ENCODE assay signal across 9 cellular contexts in genomic region chr7:129169171-129169643, GRCh38. TPM values are rescaled to one million over a fixed set of nuclear protein-coding genes. Genes with fewer than 3 reads are reported as not detected.
DNase-seq lines count a peak whose midpoint lies in the region; ATAC-seq, FAIRE-seq and TF ChIP-seq lines count a peak whose summit lies in the region.
"Had no signal": no experiment of that assay in that cellular context is flagged by ENCODE, and none has a peak within 500 bp of the region (broad histone marks: within the 10 kb centered on the region; RNA-seq: fewer than 3 reads in every experiment).

No MANE protein-coding gene starts in this region.

- no peaks in the 10 kb centered on the region for H4K20me1 ChIP-seq in astrocyte (ENCODE audit: insufficient read depth, low read length)

- no peaks in the 10 kb centered on the region for H3K9me3 ChIP-seq in astrocyte (ENCODE audit: insufficient read depth, low read depth, low read length)

- H3K9me3 Mint-ChIP-seq in astrocyte (ENCODE audit: unreplicated experiment), result peaks cover 2% of the 10 kb centered on the region

- peak overlapping the region; percentile 49 for H3K4me3 ChIP-seq in astrocyte (ENCODE audit: insufficient read depth, low read depth, low read length)

- peak overlapping the region; percentile 85 for H3K4me2 ChIP-seq in astrocyte (ENCODE audit: low read length)

- peaks cover 34% of the 10 kb centered on the region for H3K27me3 Mint-ChIP-seq in astrocyte (ENCODE audit: low read depth, unreplicated experiment)

- no peak for TF ChIP-seq CTCF in astrocyte (IDR thresholded peaks at IDR 0.05; ENCODE audit: insufficient read depth, low read depth, low read length)

- peaks cover 2% of the 10 kb centered on the region for H3K4me1 Mint-ChIP-seq in astrocyte (ENCODE audit: low read depth, unreplicated experiment)

- H3K36me3 ChIP-seq in astrocyte (ENCODE audit: insufficient read depth, low read length), result no peaks in the 10 kb centered on the region

- peak; percentile 39 for ATAC-seq in GM18909 (IDR thresholded peaks at IDR 0.05; ENCODE audit: poor library complexity, unreplicated experiment)
- no peak for ATAC-seq in HG02973 (IDR thresholded peaks at IDR 0.05; ENCODE audit: unreplicated experiment)
- no peak for ATAC-seq in HG03457 (IDR thresholded peaks at IDR 0.05; ENCODE audit: unreplicated experiment)
- ATAC-seq in HG03280 (IDR thresholded peaks at IDR 0.05; ENCODE audit: unreplicated experiment), result no peak

- peaks cover 4% of the 10 kb centered on the region for H3K4me1 ChIP-seq in astrocyte (ENCODE audit: insufficient read depth, low read length)

- H3K79me2 ChIP-seq in astrocyte (ENCODE audit: insufficient read depth, low read length), result no peaks in the 10 kb centered on the region

- peak overlapping the region; percentile 69 for H2AFZ ChIP-seq in astrocyte (ENCODE audit: low read depth, low read length)

- DNase-seq in NCI-H2171 (lab: John Stamatoyannopoulos, UW) (peak; percentile 24), astrocyte (ENCODE audit: low read depth) (peak; percentile 36), islet precursor cell (peak; percentile 69)
- DNase-seq in stimulated activated CD4-positive, alpha-beta T cell treated with anti-CD3 and anti-CD28 coated beads, Interleukin-4, amount 100 ng/mL, for 4 hours, result peak; percentile 21 to 51

- H3K36me3 Mint-ChIP-seq in astrocyte (ENCODE audit: low read depth, unreplicated experiment), result no peaks in the 10 kb centered on the region

- H3K9ac ChIP-seq in astrocyte (ENCODE audit: low read length), result peak overlapping the region; percentile 66

- H3K27ac ChIP-seq in astrocyte (ENCODE audit: low read depth, low read length), result no peak overlapping the region

- peaks cover 4% of the 10 kb centered on the region for H3K27me3 ChIP-seq in astrocyte (ENCODE audit: insufficient read depth, low read length)

- FAIRE-seq in astrocyte (lab: Jason Lieb, UNC), result no peak

- H3K4me3 Mint-ChIP-seq in astrocyte (ENCODE audit: unreplicated experiment), result peak overlapping the region; percentile 68

- H3K27ac Mint-ChIP-seq in astrocyte (ENCODE audit: unreplicated experiment), result no peak overlapping the region

RNA-seq across cellular contexts. Expression of gene SMO, which starts 19.2 kb away (rescaled TPM):
- 20.0 and 22.6 TPM in 2 replicates for total RNA-seq in astrocyte
- total RNA-seq: T-helper 1 cell treated with Interleukin-12 subunit alpha and Interleukin-12 subunit beta and Interleukin-4 antibody, amounts not matched to agents 30 ng/mL and 1 ng/mL, for 36 hours had no signal

RNA-seq across cellular contexts. Expression of gene TSPAN33, which starts 24.7 kb away (rescaled TPM):
- total RNA-seq in astrocyte, result 6.5 and 6.8 TPM in 2 replicates

RNA-seq across cellular contexts. Expression of gene AHCYL2, which starts 55.6 kb away (rescaled TPM):
- total RNA-seq in astrocyte, result 13.3 and 14.7 TPM in 2 replicates
